1 cellular context compared by ENCODE assay signal in the genomic region with DNA sequence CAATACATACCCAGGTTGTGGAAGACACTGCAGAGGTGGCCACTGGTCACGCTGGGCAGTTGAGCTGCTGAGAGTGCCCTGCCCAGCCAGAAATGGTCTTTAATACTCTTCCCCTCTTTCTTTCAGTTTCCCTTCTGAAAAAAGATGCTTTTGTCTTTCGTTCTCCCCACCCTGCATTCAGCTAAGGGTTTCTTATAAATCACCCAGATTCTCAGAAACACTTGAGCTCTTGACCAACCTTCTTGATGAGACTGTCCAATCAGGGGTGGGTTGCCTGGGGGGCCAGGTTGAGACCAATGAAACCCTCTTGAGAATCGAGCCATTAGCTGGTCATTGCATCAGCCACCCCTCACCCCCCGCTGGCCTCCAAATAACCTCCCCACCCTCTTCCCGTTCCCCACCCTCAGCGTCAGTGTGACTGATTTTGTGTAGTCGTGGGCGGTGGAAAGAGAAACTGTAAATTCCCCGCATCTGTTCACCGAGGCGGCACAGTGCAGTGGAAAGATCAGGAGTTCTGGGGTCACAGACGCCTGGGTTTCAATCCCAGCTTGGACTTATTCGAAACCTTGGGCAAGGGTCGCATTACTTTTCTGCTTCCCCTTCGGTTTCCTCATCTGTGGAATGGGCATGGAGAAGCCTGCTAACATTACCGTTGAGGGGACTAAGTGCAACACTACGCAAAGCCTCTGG.
TF ChIP-seq lines count a peak whose summit lies in the region.

No MANE protein-coding gene starts in this region.

TF ChIP-seq in GM12878, 131 proteins besides CTCF, POLR2A, EP300 and RAD21 (continued from another document):
- TF ChIP-seq, protein P1, sequence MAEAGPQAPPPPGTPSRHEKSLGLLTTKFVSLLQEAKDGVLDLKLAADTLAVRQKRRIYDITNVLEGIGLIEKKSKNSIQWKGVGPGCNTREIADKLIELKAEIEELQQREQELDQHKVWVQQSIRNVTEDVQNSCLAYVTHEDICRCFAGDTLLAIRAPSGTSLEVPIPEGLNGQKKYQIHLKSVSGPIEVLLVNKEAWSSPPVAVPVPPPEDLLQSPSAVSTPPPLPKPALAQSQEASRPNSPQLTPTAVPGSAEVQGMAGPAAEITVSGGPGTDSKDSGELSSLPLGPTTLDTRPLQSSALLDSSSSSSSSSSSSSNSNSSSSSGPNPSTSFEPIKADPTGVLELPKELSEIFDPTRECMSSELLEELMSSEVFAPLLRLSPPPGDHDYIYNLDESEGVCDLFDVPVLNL (IDR thresholded peaks at IDR 0.05; ENCODE audit: low read depth, low read length), result no peak
- peak in 1 of 2 experiments; percentile 88; a peak in 2 of 3 replicates for TF ChIP-seq EGR1 (IDR thresholded peaks at IDR 0.05; ENCODE audit: borderline replicate concordance in 1 of 2, low read depth in 2 of 2, low read length in 2 of 2)
- TF ChIP-seq RUNX3 (IDR thresholded peaks at IDR 0.05; ENCODE audit: low read length), result peak; percentile 65
- no peak for TF ChIP-seq KAT2A (conservative IDR thresholded peaks at IDR 0.05; ENCODE audit: control insufficient read depth, low read depth, low read length)
- TF ChIP-seq ZNF207 (IDR thresholded peaks at IDR 0.05; ENCODE audit: borderline replicate concordance), result 0 out of 2 replicates have a peak, but pooled peaks have one; percentile 42
- no peak for TF ChIP-seq SREBF1 (IDR thresholded peaks at IDR 0.05; ENCODE audit: low read length)
- TF ChIP-seq CBFB (IDR thresholded peaks at IDR 0.05; ENCODE audit: low read depth), result peak; percentile 20; the same call in 1 of the 2 replicates
- 0 out of 2 replicates have a peak, but pooled peaks have one; percentile 43 for TF ChIP-seq BCL11A (IDR thresholded peaks at IDR 0.05; ENCODE audit: low read depth, low read length)
- no peak for TF ChIP-seq WRNIP1 (IDR thresholded peaks at IDR 0.05; ENCODE audit: borderline replicate concordance, low read depth, low read length)
- TF ChIP-seq JUND (IDR thresholded peaks at IDR 0.05; ENCODE audit: low read depth, low read length), result 0 out of 2 replicates have a peak, but pooled peaks have one; percentile 22
- peak; percentile 80; the same call in 1 of the 2 replicates for TF ChIP-seq MTA3 (IDR thresholded peaks at IDR 0.05; ENCODE audit: borderline replicate concordance, low read length)
- no peak for TF ChIP-seq BRCA1 (IDR thresholded peaks at IDR 0.05; ENCODE audit: low read depth, low read length)
- no peak for TF ChIP-seq POLR2AphosphoS2 (IDR thresholded peaks at IDR 0.05; ENCODE audit: low read depth, low read length)
- TF ChIP-seq POU2F2 (IDR thresholded peaks at IDR 0.05; ENCODE audit: borderline replicate concordance, low read depth, low read length), result no peak
- TF ChIP-seq, protein P2, sequence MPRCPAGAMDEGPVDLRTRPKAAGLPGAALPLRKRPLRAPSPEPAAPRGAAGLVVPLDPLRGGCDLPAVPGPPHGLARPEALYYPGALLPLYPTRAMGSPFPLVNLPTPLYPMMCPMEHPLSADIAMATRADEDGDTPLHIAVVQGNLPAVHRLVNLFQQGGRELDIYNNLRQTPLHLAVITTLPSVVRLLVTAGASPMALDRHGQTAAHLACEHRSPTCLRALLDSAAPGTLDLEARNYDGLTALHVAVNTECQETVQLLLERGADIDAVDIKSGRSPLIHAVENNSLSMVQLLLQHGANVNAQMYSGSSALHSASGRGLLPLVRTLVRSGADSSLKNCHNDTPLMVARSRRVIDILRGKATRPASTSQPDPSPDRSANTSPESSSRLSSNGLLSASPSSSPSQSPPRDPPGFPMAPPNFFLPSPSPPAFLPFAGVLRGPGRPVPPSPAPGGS (IDR thresholded peaks at IDR 0.05; ENCODE audit: borderline replicate concordance, insufficient read depth, low read depth, low read length, poor library complexity, severe bottlenecking), result no peak
- peak; percentile 67; the same call in 1 of the 2 replicates for TF ChIP-seq NFIC (IDR thresholded peaks at IDR 0.05; ENCODE audit: low read depth, low read length)
- TF ChIP-seq, protein P3, sequence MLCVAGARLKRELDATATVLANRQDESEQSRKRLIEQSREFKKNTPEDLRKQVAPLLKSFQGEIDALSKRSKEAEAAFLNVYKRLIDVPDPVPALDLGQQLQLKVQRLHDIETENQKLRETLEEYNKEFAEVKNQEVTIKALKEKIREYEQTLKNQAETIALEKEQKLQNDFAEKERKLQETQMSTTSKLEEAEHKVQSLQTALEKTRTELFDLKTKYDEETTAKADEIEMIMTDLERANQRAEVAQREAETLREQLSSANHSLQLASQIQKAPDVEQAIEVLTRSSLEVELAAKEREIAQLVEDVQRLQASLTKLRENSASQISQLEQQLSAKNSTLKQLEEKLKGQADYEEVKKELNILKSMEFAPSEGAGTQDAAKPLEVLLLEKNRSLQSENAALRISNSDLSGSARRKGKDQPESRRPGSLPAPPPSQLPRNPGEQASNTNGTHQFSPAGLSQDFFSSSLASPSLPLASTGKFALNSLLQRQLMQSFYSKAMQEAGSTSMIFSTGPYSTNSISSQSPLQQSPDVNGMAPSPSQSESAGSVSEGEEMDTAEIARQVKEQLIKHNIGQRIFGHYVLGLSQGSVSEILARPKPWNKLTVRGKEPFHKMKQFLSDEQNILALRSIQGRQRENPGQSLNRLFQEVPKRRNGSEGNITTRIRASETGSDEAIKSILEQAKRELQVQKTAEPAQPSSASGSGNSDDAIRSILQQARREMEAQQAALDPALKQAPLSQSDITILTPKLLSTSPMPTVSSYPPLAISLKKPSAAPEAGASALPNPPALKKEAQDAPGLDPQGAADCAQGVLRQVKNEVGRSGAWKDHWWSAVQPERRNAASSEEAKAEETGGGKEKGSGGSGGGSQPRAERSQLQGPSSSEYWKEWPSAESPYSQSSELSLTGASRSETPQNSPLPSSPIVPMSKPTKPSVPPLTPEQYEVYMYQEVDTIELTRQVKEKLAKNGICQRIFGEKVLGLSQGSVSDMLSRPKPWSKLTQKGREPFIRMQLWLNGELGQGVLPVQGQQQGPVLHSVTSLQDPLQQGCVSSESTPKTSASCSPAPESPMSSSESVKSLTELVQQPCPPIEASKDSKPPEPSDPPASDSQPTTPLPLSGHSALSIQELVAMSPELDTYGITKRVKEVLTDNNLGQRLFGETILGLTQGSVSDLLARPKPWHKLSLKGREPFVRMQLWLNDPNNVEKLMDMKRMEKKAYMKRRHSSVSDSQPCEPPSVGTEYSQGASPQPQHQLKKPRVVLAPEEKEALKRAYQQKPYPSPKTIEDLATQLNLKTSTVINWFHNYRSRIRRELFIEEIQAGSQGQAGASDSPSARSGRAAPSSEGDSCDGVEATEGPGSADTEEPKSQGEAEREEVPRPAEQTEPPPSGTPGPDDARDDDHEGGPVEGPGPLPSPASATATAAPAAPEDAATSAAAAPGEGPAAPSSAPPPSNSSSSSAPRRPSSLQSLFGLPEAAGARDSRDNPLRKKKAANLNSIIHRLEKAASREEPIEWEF (IDR thresholded peaks at IDR 0.05; ENCODE audit: insufficient replicate concordance, low read depth, low read length), result no peak
- TF ChIP-seq, protein P4, sequence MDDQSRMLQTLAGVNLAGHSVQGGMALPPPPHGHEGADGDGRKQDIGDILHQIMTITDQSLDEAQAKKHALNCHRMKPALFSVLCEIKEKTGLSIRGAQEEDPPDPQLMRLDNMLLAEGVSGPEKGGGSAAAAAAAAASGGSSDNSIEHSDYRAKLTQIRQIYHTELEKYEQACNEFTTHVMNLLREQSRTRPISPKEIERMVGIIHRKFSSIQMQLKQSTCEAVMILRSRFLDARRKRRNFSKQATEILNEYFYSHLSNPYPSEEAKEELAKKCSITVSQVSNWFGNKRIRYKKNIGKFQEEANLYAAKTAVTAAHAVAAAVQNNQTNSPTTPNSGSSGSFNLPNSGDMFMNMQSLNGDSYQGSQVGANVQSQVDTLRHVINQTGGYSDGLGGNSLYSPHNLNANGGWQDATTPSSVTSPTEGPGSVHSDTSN (IDR thresholded peaks at IDR 0.05; ENCODE audit: insufficient replicate concordance, low read depth, low read length), result no peak
- no peak for TF ChIP-seq ZNF274 (IDR thresholded peaks at IDR 0.05; ENCODE audit: insufficient read depth, insufficient read length)
- no peak for TF ChIP-seq YBX1 (IDR thresholded peaks at IDR 0.05)
- no peak for TF ChIP-seq ZNF24 (IDR thresholded peaks at IDR 0.05)
